Comparison of ENCODE assay signal across 1 cellular context in genomic region chr11:70541699-70542098, GRCh38.
TF ChIP-seq lines count a peak whose summit lies in the region.

No MANE protein-coding gene starts in this region.

TF ChIP-seq in SK-N-SH, 30 proteins besides CTCF, POLR2A, EP300 and RAD21 (continued from another document):
- TF ChIP-seq ZBTB33 (IDR thresholded peaks at IDR 0.05; ENCODE audit: borderline replicate concordance, low read depth) (no peak), SIN3A (IDR thresholded peaks at IDR 0.05; ENCODE audit: borderline replicate concordance, low read depth, low read length) (no peak), MEF2A (IDR thresholded peaks at IDR 0.05; ENCODE audit: borderline replicate concordance, low read depth) (no peak), GATA2 (CRISPR knock-in tag; IDR thresholded peaks at IDR 0.05) (no peak), NFIC (IDR thresholded peaks at IDR 0.05; ENCODE audit: borderline replicate concordance) (no peak), MAX (IDR thresholded peaks at IDR 0.05; ENCODE audit: low read depth) (no peak), POLR2AphosphoS5 (IDR thresholded peaks at IDR 0.05; ENCODE audit: low read depth, low read length) (no peak)
TF ChIP-seq in SK-N-SH: peak in this region for 0.
